8 cellular contexts compared by ENCODE assay signal in the genomic region with DNA sequence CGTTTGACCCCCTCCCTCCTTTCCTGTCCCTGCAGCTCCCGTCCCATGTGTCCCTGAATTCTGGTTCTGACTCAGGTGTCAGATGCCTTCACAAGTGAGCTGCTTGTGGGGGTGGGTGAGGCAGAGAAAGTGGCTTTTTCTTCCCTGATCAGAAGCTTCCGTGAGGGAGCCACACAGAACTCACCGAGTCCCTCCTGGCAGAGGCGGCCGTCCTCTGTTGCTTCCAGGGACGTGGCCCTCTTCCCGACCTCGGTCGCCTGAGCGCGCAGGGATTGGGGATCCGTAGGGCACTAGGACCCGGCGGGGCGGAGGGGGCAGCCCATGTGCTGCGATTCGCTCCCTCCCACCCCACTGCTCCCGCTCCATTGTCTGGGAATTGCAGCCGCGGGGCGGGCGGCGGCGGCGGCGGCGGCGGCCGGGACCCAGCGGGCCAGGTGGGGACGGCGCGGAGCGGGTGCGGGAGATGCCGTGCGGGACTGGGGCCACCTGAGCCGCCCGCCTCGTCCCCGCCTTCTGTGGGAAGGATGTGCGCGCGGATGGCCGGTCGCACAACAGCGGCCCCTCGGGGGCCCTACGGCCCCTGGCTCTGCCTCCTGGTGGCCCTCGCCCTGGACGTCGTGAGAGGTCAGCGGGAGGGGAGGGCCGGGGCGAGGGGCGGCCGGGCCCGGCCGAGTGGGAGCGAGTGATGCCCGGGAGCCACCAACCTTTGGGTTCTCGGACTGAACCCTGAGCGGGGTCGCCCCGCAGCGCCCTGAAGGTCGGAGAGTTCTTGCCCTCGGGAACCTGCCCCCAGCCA. TPM values are rescaled to one million over a fixed set of nuclear protein-coding genes. Genes with fewer than 3 reads are reported as not detected.
A peak's percentile ranks its signal among the peaks of the same experiment; 100 is the strongest.
DNase-seq lines count a peak whose midpoint lies in the region; ATAC-seq, FAIRE-seq and TF ChIP-seq lines count a peak whose summit lies in the region.

A gene with protein sequence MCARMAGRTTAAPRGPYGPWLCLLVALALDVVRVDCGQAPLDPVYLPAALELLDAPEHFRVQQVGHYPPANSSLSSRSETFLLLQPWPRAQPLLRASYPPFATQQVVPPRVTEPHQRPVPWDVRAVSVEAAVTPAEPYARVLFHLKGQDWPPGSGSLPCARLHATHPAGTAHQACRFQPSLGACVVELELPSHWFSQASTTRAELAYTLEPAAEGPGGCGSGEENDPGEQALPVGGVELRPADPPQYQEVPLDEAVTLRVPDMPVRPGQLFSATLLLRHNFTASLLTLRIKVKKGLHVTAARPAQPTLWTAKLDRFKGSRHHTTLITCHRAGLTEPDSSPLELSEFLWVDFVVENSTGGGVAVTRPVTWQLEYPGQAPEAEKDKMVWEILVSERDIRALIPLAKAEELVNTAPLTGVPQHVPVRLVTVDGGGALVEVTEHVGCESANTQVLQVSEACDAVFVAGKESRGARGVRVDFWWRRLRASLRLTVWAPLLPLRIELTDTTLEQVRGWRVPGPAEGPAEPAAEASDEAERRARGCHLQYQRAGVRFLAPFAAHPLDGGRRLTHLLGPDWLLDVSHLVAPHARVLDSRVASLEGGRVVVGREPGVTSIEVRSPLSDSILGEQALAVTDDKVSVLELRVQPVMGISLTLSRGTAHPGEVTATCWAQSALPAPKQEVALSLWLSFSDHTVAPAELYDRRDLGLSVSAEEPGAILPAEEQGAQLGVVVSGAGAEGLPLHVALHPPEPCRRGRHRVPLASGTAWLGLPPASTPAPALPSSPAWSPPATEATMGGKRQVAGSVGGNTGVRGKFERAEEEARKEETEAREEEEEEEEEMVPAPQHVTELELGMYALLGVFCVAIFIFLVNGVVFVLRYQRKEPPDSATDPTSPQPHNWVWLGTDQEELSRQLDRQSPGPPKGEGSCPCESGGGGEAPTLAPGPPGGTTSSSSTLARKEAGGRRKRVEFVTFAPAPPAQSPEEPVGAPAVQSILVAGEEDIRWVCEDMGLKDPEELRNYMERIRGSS (plus strand): TSS at position 351 of the 796 bp plus-strand sequence. CDS start 174 bp downstream, at position 525.

- H3K27ac ChIP-seq in dorsolateral prefrontal cortex (peak within 1 kb of the TSS in 55 of 59 donors; percentile 7 to 94 (median 76)), HepG2 (ENCODE audit: extremely low read length, insufficient read depth, low read length) (no peak within 1 kb of the TSS)

- H3K36me3 Mint-ChIP-seq in activated T-cell treated with anti-CD3 and anti-CD28 coated beads, Interleukin-2, amount 50 U/mL, for 4 hours (ENCODE audit: insufficient read depth) = peaks cover 36% of the 10 kb centered on the region
- H3K36me3 Mint-ChIP-seq in stimulated activated naive CD8-positive, alpha-beta T cell treated with anti-CD3 and anti-CD28 coated beads, Interleukin-15, Interleukin-2, amounts not matched to agents 100 ng/mL and 50 ng/mL, for 24 hours (ENCODE audit: low read depth) = peaks cover 42% of the 10 kb centered on the region

- peaks cover 2 to 7% of the 10 kb centered on the region in 2 experiments; a peak in 4 of 5 replicates for H3K36me3 ChIP-seq in HepG2 (replicated peaks in 1 of 2; ENCODE audit: control insufficient read depth in 1 of 2, insufficient read depth in 2 of 2, low read length in 2 of 2)

- H4K20me1 ChIP-seq in HepG2 (ENCODE audit: insufficient read depth, low read length) = no peaks in the 10 kb centered on the region

- H3K4me1 Mint-ChIP-seq in activated T-cell treated with anti-CD3 and anti-CD28 coated beads, Interleukin-2, amount 50 U/mL, for 4 hours (ENCODE audit: low read depth) = peaks cover 15% of the 10 kb centered on the region
- H3K4me1 Mint-ChIP-seq in stimulated activated naive CD8-positive, alpha-beta T cell treated with anti-CD3 and anti-CD28 coated beads, Interleukin-15, Interleukin-2, amounts not matched to agents 100 ng/mL and 50 ng/mL, for 24 hours (ENCODE audit: low read depth) = peaks cover 29% of the 10 kb centered on the region

- intact Hi-C loops in dorsolateral prefrontal cortex (cut with DNase I) = loop anchor here in 1 of 2 donors (5.0 kb wide), 1 partner anchor 238 kb away; a partner anchor contains a TSS
- intact Hi-C loops in HepG2 (cut with micrococcal nuclease; ENCODE audit: unreplicated experiment) = no loop called here

- H3K4me3 ChIP-seq in dorsolateral prefrontal cortex (peak within 1 kb of the TSS; percentile 44 to 93 (median 81)), HepG2 (replicated peaks in 1 of 3; ENCODE audit: insufficient read depth in 1 of 3, low read depth in 2 of 3, low read length in 3 of 3) (peak within 1 kb of the TSS; percentile 57 to 75 (median 73))

- H3K4me1 ChIP-seq in HepG2 (ENCODE audit: insufficient read depth, low read length) = peaks cover 24% of the 10 kb centered on the region

- CTCF ChIA-PET in HepG2 (lab: Yijun Ruan, JAX; ENCODE audit: low intra/inter-chr PET ratio, low total read pairs) = no interaction called here

- peak; percentile 30; the same call in 1 of the 2 replicates for TF ChIP-seq RAD21 in HepG2 (CRISPR knock-in tag; IDR thresholded peaks at IDR 0.05)

- no peak within 1 kb of the TSS for H3K27ac Mint-ChIP-seq in stimulated activated naive CD8-positive, alpha-beta T cell treated with anti-CD3 and anti-CD28 coated beads, Interleukin-15, Interleukin-2, amounts not matched to agents 100 ng/mL and 50 ng/mL, for 24 hours

- H3K27me3 ChIP-seq in dorsolateral prefrontal cortex (no peaks in the 10 kb centered on the region), HepG2 (ENCODE audit: control insufficient read depth in 1 of 2, insufficient read depth in 2 of 2, low read length in 2 of 2) (no peaks in the 10 kb centered on the region; a peak in 1 of 5 replicates)

- no peaks in the 10 kb centered on the region for H3K79me2 ChIP-seq in HepG2 (ENCODE audit: insufficient read depth, low read length)

- no peak for DNase-seq in activated T-cell treated with anti-CD3 and anti-CD28 coated beads, Interleukin-2, amount 50 U/mL, for 4 hours
- DNase-seq in activated T-cell treated with anti-CD3 and anti-CD28 coated beads for 4 hours (no peak), KBM-7 (peak; percentile 47), SK-MEL-5 (ENCODE audit: low read depth, low spot score) (peak; percentile 57), dorsolateral prefrontal cortex (peak; percentile 77 to 93 (median 89)), HepG2 (ENCODE audit: low spot score) (peak; percentile 37)

- peak within 1 kb of the TSS; percentile 45 for H3K4me3 Mint-ChIP-seq in activated T-cell treated with anti-CD3 and anti-CD28 coated beads, Interleukin-2, amount 50 U/mL, for 4 hours
- H3K4me3 Mint-ChIP-seq in stimulated activated naive CD8-positive, alpha-beta T cell treated with anti-CD3 and anti-CD28 coated beads, Interleukin-15, Interleukin-2, amounts not matched to agents 100 ng/mL and 50 ng/mL, for 24 hours = peak within 1 kb of the TSS; percentile 57

- 3% methylated on average over 8 of the region's 69 CpGs for WGBS in HepG2 (ENCODE audit: low lambda C conversion rate)

- in situ Hi-C loops in KBM-7 (cut with MboI; ENCODE audit: low pct_unique_long_range_greater_than_20kb, low sequenced_read_pairs) = no loop called here
- in situ Hi-C loops in SK-MEL-5 (cut with HindIII; ENCODE audit: low pct_unique_long_range_greater_than_20kb, low sequenced_read_pairs) = no loop called here
- in situ Hi-C loops in HepG2 (cut with HindIII; ENCODE audit: extremely low pct_ligation_motif_present, low pct_unique_long_range_greater_than_20kb) = no loop called here

- POLR2A ChIA-PET in HepG2 (lab: Yijun Ruan, JAX) = interaction anchor here (1.1 kb wide), 3 partner anchors 9 to 19 kb away, joined by 3 to 7 read pairs (median 4); a partner anchor contains a TSS

- no peaks in the 10 kb centered on the region for H3K9me3 Mint-ChIP-seq in activated T-cell treated with anti-CD3 and anti-CD28 coated beads, Interleukin-2, amount 50 U/mL, for 4 hours
- H3K9me3 Mint-ChIP-seq in stimulated activated naive CD8-positive, alpha-beta T cell treated with anti-CD3 and anti-CD28 coated beads, Interleukin-15, Interleukin-2, amounts not matched to agents 100 ng/mL and 50 ng/mL, for 24 hours = no peaks in the 10 kb centered on the region

- TF ChIP-seq CTCF in dorsolateral prefrontal cortex (IDR thresholded peaks at IDR 0.05 in 54 of 56, conservative IDR thresholded peaks at IDR 0.05 in 2 of 56; ENCODE audit: low read depth in 1 of 56, partially characterized antibody in 56 of 56) = peak in 8 of 56 donors; percentile 10 to 24 (median 14)
- TF ChIP-seq CTCF in HepG2 (CRISPR knock-in tag; IDR thresholded peaks at IDR 0.05) = no peak

- peaks cover 20% of the 10 kb centered on the region for H3K27me3 Mint-ChIP-seq in activated T-cell treated with anti-CD3 and anti-CD28 coated beads, Interleukin-2, amount 50 U/mL, for 4 hours (ENCODE audit: low read depth)
- peaks cover 15% of the 10 kb centered on the region for H3K27me3 Mint-ChIP-seq in stimulated activated naive CD8-positive, alpha-beta T cell treated with anti-CD3 and anti-CD28 coated beads, Interleukin-15, Interleukin-2, amounts not matched to agents 100 ng/mL and 50 ng/mL, for 24 hours

- no TSS peak for BruUV-seq in HepG2 (replicated peaks; lab: Mats Ljungman, UMichigan)

- peak in 1 of 2 experiments; percentile 44; a peak in 1 of 4 replicates for TF ChIP-seq POLR2A in HepG2 (IDR thresholded peaks at IDR 0.05; ENCODE audit: insufficient read depth in 1 of 2, low read depth in 2 of 2, low read length in 2 of 2)

- peak; percentile 29 to 41 for ATAC-seq in activated T-cell treated with anti-CD3 and anti-CD28 coated beads, Interleukin-2, amount 50 U/mL, for 4 hours
- ATAC-seq in HepG2 = peak; percentile 91
- no peak for ATAC-seq in GM18909 (IDR thresholded peaks at IDR 0.05; ENCODE audit: poor library complexity, unreplicated experiment)

- no peak within 1 kb of the TSS for H2AFZ ChIP-seq in HepG2 (ENCODE audit: low read length)

- TF ChIP-seq EP300 in HepG2 (IDR thresholded peaks at IDR 0.05; ENCODE audit: low read depth in 2 of 2, low read length in 2 of 2) (no peak), HepG2 (CRISPR knock-in tag; IDR thresholded peaks at IDR 0.05; ENCODE audit: borderline replicate concordance) (no peak; the same call in 1 of the 2 replicates)

- FAIRE-seq in HepG2 (lab: Jason Lieb, UNC) = no peak

- H3K9me3 ChIP-seq in HepG2 (ENCODE audit: low read length) = no peaks in the 10 kb centered on the region

- H3K9ac ChIP-seq in HepG2 (ENCODE audit: insufficient read depth, low read depth, low read length) = peak within 1 kb of the TSS; percentile 56

- H3K4me2 ChIP-seq in HepG2 (ENCODE audit: low read depth, low read length) = peak within 1 kb of the TSS; percentile 92

RNA-seq across cellular contexts. Expression of the gene that starts here (rescaled TPM):
- total RNA-seq in activated T-cell treated with anti-CD3 and anti-CD28 coated beads, Interleukin-2, amount 50 U/mL, for 4 hours = 1 to 10 TPM in 2 of 3 donors, under 1 TPM in 1; 0.84 to 1.4 (median 1.4) TPM
- 35.0 and 36.2 TPM in 2 replicates for total RNA-seq in SK-MEL-5 (2014; rRNA removed; shearing (Covaris generic))
- 72.3 and 78.0 TPM in 2 replicates for polyA plus RNA-seq in SK-MEL-5 (2015; cell fraction: cytosol; rRNA removed)
- 86.5 and 174 TPM in 2 replicates for polyA plus RNA-seq in SK-MEL-5 (2015; cell fraction: nucleus; rRNA removed)
- 100 to 1,000 TPM in 119 of 120 experiments, 10 to 100 TPM in 1; 98.1 to 297 (median 159) TPM for total RNA-seq in dorsolateral prefrontal cortex
- 8.4 and 32.9 TPM in 2 replicates for total RNA-seq in HepG2 (2016; rRNA removed; fragmentation: Illumina TruSeq; extraction: Trizol)
- total RNA-seq in HepG2 (2016; cell fraction: cytosol; rRNA removed; fragmentation: Illumina TruSeq; extraction: Trizol; ENCODE audit: low read depth) = 5.1 and 6.9 TPM in 2 replicates
- 6.9 and 31.8 TPM in 2 replicates for total RNA-seq in HepG2 (2016; cell fraction: insoluble cytoplasmic fraction; rRNA removed; fragmentation: Illumina TruSeq; extraction: Trizol)
- total RNA-seq in HepG2 (2016; cell fraction: membrane; rRNA removed; fragmentation: Illumina TruSeq; extraction: Trizol) = 11.9 and 13.4 TPM in 2 replicates
- total RNA-seq in HepG2 (2016; cell fraction: nucleus; rRNA removed; fragmentation: Illumina TruSeq; extraction: Trizol) = 34.0 and 34.7 TPM in 2 replicates
- 11.1 and 22.7 TPM in 2 replicates for polyA plus RNA-seq in HepG2 (2011; rRNA removed)
- 16.2 and 18.8 TPM in 2 replicates for polyA plus RNA-seq in HepG2 (2011; cell fraction: cytosol; rRNA removed)
- 103 and 122 TPM in 2 replicates for polyA plus RNA-seq in HepG2 (2011; cell fraction: nucleus; rRNA removed)
- 19.3 and 25.4 TPM in 2 replicates for polyA plus RNA-seq in HepG2 (2012)
- polyA plus RNA-seq in HepG2 (2016; cell fraction: cytosol; fragmentation: Illumina TruSeq; extraction: Trizol; ENCODE audit: low read depth) = 3.3 and 4.8 TPM in 2 replicates
- polyA plus RNA-seq in HepG2 (2016; cell fraction: insoluble cytoplasmic fraction; fragmentation: Illumina TruSeq; extraction: Trizol; ENCODE audit: low read depth) = 7.6 and 10.7 TPM in 2 replicates
- polyA plus RNA-seq in HepG2 (2016; cell fraction: membrane; fragmentation: Illumina TruSeq; extraction: Trizol; ENCODE audit: low read depth) = 8.3 and 10.4 TPM in 2 replicates
- polyA plus RNA-seq in HepG2 (2016; cell fraction: nucleus; fragmentation: Illumina TruSeq; extraction: Trizol; ENCODE audit: insufficient read depth, low read depth) = 64.1 and 72.1 TPM in 2 replicates
- 19.8 and 31.0 TPM in 2 replicates for polyA minus RNA-seq in HepG2 (2011; rRNA and poly(A)+ RNA removed; ENCODE audit: low replicate concordance)
- 15.7 and 16.8 TPM in 2 replicates for polyA minus RNA-seq in HepG2 (2011; cell fraction: cytosol; rRNA and poly(A)+ RNA removed)
- polyA minus RNA-seq in HepG2 (2011; cell fraction: nucleus; rRNA and poly(A)+ RNA removed) = 19.7 and 26.0 TPM in 2 replicates

Comparison
In these comparisons a context has a peak if more than half of its experiments do, and no peak if none do; other contexts are left out.
1. DNase-seq: peak in KBM-7 (single experiment), SK-MEL-5 (single experiment), dorsolateral prefrontal cortex (10 of 10) and HepG2 (single experiment); none in activated T-cell treated with anti-CD3 and anti-CD28 coated beads, Interleukin-2, amount 50 U/mL, for 4 hours (single experiment) and activated T-cell treated with anti-CD3 and anti-CD28 coated beads for 4 hours (single experiment).